28 cellular contexts compared by ENCODE assay signal in genomic region chr12:30145351-30146017, GRCh38.
DNase-seq lines count a peak whose midpoint lies in the region; ATAC-seq, FAIRE-seq and TF ChIP-seq lines count a peak whose summit lies in the region.
"Had no signal": no experiment of that assay in that cellular context is flagged by ENCODE, and none has a peak within 500 bp of the region (broad histone marks: within the 10 kb centered on the region; RNA-seq: fewer than 3 reads in every experiment).

No MANE protein-coding gene starts in this region.

- H3K79me1 ChIP-seq in mesendoderm (ENCODE audit: low read length), result no peaks in the 10 kb centered on the region

- TF ChIP-seq RAD21 in HepG2 (CRISPR knock-in tag; IDR thresholded peaks at IDR 0.05), result no peak

- H3K27ac ChIP-seq in HepG2 (ENCODE audit: extremely low read length, insufficient read depth, low read length), result no peak overlapping the region
- H3K27ac ChIP-seq in right lobe of liver, result no peak overlapping the region
- H3K27ac ChIP-seq in mesendoderm (ENCODE audit: low read depth, low read length), result no peak overlapping the region
- no peak overlapping the region for H3K27ac ChIP-seq in Peyer's patch
- H3K27ac ChIP-seq in OCI-LY7 (ENCODE audit: low read depth, low read length, poor library complexity, severe bottlenecking), result no peak overlapping the region
- H3K27ac ChIP-seq: coronary artery, left ventricle myocardium inferior, SJSA1 had no signal

- H3K9ac ChIP-seq in HepG2 (ENCODE audit: insufficient read depth, low read depth, low read length), result no peak overlapping the region
- peak overlapping the region; percentile 39 for H3K9ac ChIP-seq in adipocyte (ENCODE audit: low read length)
- H3K9ac ChIP-seq in mesendoderm (ENCODE audit: low read length), result no peak overlapping the region

- TF ChIP-seq POLR2A in HepG2 (IDR thresholded peaks at IDR 0.05; ENCODE audit: insufficient read depth in 1 of 2, low read depth in 2 of 2, low read length in 2 of 2), result no peak
- no peak for TF ChIP-seq POLR2A in right lobe of liver (IDR thresholded peaks at IDR 0.05)
- TF ChIP-seq POLR2A in Peyer's patch (IDR thresholded peaks at IDR 0.05), result no peak

- H2AFZ ChIP-seq in HepG2 (ENCODE audit: low read length), result no peak overlapping the region
- no peak overlapping the region for H2AFZ ChIP-seq in OCI-LY7 (ENCODE audit: low read length)

- no peaks in the 10 kb centered on the region for H3K9me2 ChIP-seq in OCI-LY7 (ENCODE audit: insufficient read depth, low read length)

- H3K9me3 Mint-ChIP-seq in activated naive CD4-positive, alpha-beta T cell treated with anti-CD3 and anti-CD28 coated beads, Interleukin-2, amount 10 ng/mL, durations not matched to agents 7 days and 5 days, result peaks cover 9% of the 10 kb centered on the region

- H3K36me3 ChIP-seq in HepG2 (replicated peaks in 1 of 2; ENCODE audit: control insufficient read depth in 1 of 2, insufficient read depth in 2 of 2, low read length in 2 of 2) (no peaks in the 10 kb centered on the region), right lobe of liver (no peaks in the 10 kb centered on the region), adipocyte (ENCODE audit: control insufficient read depth, insufficient read depth, low read length, severe bottlenecking) (no peaks in the 10 kb centered on the region), mesendoderm (ENCODE audit: control insufficient read depth, insufficient read depth, low read length) (no peaks in the 10 kb centered on the region), Peyer's patch (no peaks in the 10 kb centered on the region), OCI-LY7 (ENCODE audit: insufficient read depth, low read length) (no peaks in the 10 kb centered on the region)
- H3K36me3 ChIP-seq: left ventricle myocardium inferior, SJSA1 had no signal

- H4K5ac ChIP-seq in mesendoderm (ENCODE audit: low read length), result no peak overlapping the region

- intact Hi-C loops in HepG2 (cut with micrococcal nuclease; ENCODE audit: unreplicated experiment) (no loop called here), right lobe of liver (cut with DNase I) (no loop called here), left colon (cut with DNase I, micrococcal nuclease) (no loop called here), OCI-LY7 (cut with micrococcal nuclease; ENCODE audit: unreplicated experiment) (no loop called here)

- H3K4me3 Mint-ChIP-seq in activated naive CD4-positive, alpha-beta T cell treated with anti-CD3 and anti-CD28 coated beads, Interleukin-2, amount 10 ng/mL, durations not matched to agents 7 days and 5 days, result no peak overlapping the region
- H3K4me3 Mint-ChIP-seq: naive B cell had no signal

- BruUV-seq in HepG2 (replicated peaks; lab: Mats Ljungman, UMichigan) (no TSS peak), OCI-LY7 (replicated peaks; lab: Mats Ljungman, UMichigan) (no TSS peak)

- H4K20me1 ChIP-seq in HepG2 (ENCODE audit: insufficient read depth, low read length) (no peaks in the 10 kb centered on the region), OCI-LY7 (ENCODE audit: insufficient read depth, low read length) (no peaks in the 10 kb centered on the region)

- no peak overlapping the region for H2AK5ac ChIP-seq in mesendoderm (ENCODE audit: low read length)

- H2BK120ac ChIP-seq in mesendoderm (ENCODE audit: low read depth, low read length), result no peak overlapping the region

- no peaks in the 10 kb centered on the region for H3K9me3 ChIP-seq in HepG2 (ENCODE audit: low read length)
- H3K9me3 ChIP-seq in right lobe of liver, result no peaks in the 10 kb centered on the region
- no peaks in the 10 kb centered on the region for H3K9me3 ChIP-seq in adipocyte (ENCODE audit: control insufficient read depth, low read length)
- H3K9me3 ChIP-seq in Peyer's patch, result no peaks in the 10 kb centered on the region
- no peaks in the 10 kb centered on the region for H3K9me3 ChIP-seq in OCI-LY7 (ENCODE audit: low read length)
- H3K9me3 ChIP-seq: Caco-2, left ventricle myocardium inferior, SJSA1 had no signal

- TF ChIP-seq CTCF in HepG2 (CRISPR knock-in tag; IDR thresholded peaks at IDR 0.05) (no peak), right lobe of liver (IDR thresholded peaks at IDR 0.05) (no peak), Peyer's patch (IDR thresholded peaks at IDR 0.05) (no peak), OCI-LY7 (conservative IDR thresholded peaks at IDR 0.05; ENCODE audit: low read length) (no peak)

- H3K4ac ChIP-seq in mesendoderm (ENCODE audit: low read depth, low read length), result no peak overlapping the region

- H3K4me3 ChIP-seq in HepG2 (replicated peaks in 1 of 3; ENCODE audit: insufficient read depth in 1 of 3, low read depth in 2 of 3, low read length in 3 of 3), result no peak overlapping the region
- H3K4me3 ChIP-seq in right lobe of liver, result no peak overlapping the region
- peak overlapping the region; percentile 38 for H3K4me3 ChIP-seq in adipocyte (ENCODE audit: low read length)
- no peak overlapping the region for H3K4me3 ChIP-seq in mesendoderm (ENCODE audit: low read length)
- no peak overlapping the region for H3K4me3 ChIP-seq in Peyer's patch
- H3K4me3 ChIP-seq in OCI-LY7 (ENCODE audit: low read depth, low read length, poor library complexity, severe bottlenecking), result no peak overlapping the region
- H3K4me3 ChIP-seq: coronary artery, left ventricle myocardium inferior, SJSA1 had no signal

- H2BK5ac ChIP-seq in mesendoderm (ENCODE audit: low read length), result peak overlapping the region; percentile 12

- POLR2A ChIA-PET in HepG2 (lab: Yijun Ruan, JAX) (no interaction called here), OCI-LY7 (lab: Charles Lee) (interaction anchor here (0.6 kb wide), 1 partner anchor 15 kb away, joined by 4 read pairs; no protein-coding TSS in a partner anchor)

- H3K4me2 ChIP-seq in HepG2 (ENCODE audit: low read depth, low read length), result no peak overlapping the region
- H3K4me2 ChIP-seq in mesendoderm (ENCODE audit: low read length), result no peak overlapping the region
- H3K4me2 ChIP-seq in OCI-LY7 (ENCODE audit: low read length), result no peak overlapping the region

- H3K27me3 Mint-ChIP-seq in activated naive CD4-positive, alpha-beta T cell treated with anti-CD3 and anti-CD28 coated beads, Interleukin-2, amount 10 ng/mL, durations not matched to agents 7 days and 5 days, result no peaks in the 10 kb centered on the region
- H3K27me3 Mint-ChIP-seq: naive B cell had no signal

- no peak for FAIRE-seq in HepG2 (lab: Jason Lieb, UNC)
- FAIRE-seq: frontal cortex, GM12891 had no signal

- in situ Hi-C loops in HepG2 (cut with HindIII; ENCODE audit: extremely low pct_ligation_motif_present, low pct_unique_long_range_greater_than_20kb), result loop anchor here (25.0 kb wide), 1 partner anchor 667 kb away; no protein-coding TSS in a partner anchor

- H3K4me1 Mint-ChIP-seq in activated naive CD4-positive, alpha-beta T cell treated with anti-CD3 and anti-CD28 coated beads, Interleukin-2, amount 10 ng/mL, durations not matched to agents 7 days and 5 days, result no peaks in the 10 kb centered on the region
- H3K4me1 Mint-ChIP-seq: naive B cell had no signal

- H3K27ac Mint-ChIP-seq in activated naive CD4-positive, alpha-beta T cell treated with anti-CD3 and anti-CD28 coated beads, Interleukin-2, amount 10 ng/mL, durations not matched to agents 7 days and 5 days, result no peak overlapping the region
- H3K27ac Mint-ChIP-seq: naive B cell had no signal

- CTCF ChIA-PET in HepG2 (lab: Yijun Ruan, JAX; ENCODE audit: low intra/inter-chr PET ratio, low total read pairs), result no interaction called here
- CTCF ChIA-PET in activated naive CD4-positive, alpha-beta T cell treated with anti-CD3 and anti-CD28 coated beads, Interleukin-2, amount 10 ng/mL, durations not matched to agents 7 days and 5 days (lab: Charles Lee), result no interaction called here
- CTCF ChIA-PET in OCI-LY7 (lab: Charles Lee; ENCODE audit: unreplicated experiment), result no interaction called here

- H3K79me2 ChIP-seq in HepG2 (ENCODE audit: insufficient read depth, low read length), result no peaks in the 10 kb centered on the region
- H3K79me2 ChIP-seq in mesendoderm (ENCODE audit: control insufficient read depth, insufficient read depth, low read length), result no peaks in the 10 kb centered on the region
- H3K79me2 ChIP-seq in OCI-LY7 (ENCODE audit: insufficient read depth, low read depth, low read length), result no peaks in the 10 kb centered on the region

- 9% methylated on average over 1 of the region's 1 CpG for WGBS in HepG2 (ENCODE audit: low lambda C conversion rate)
- WGBS in right lobe of liver (ENCODE audit: insufficient coverage, low coverage, low lambda C conversion rate, missing lambda C conversion rate), result 45% methylated on average over 1 of the region's 1 CpG
- no CpG with 5 or more reads among the region's 1 CpG for WGBS in mesendoderm (ENCODE audit: extremely low coverage, insufficient coverage, low lambda C conversion rate)

- no peak overlapping the region for H3K18ac ChIP-seq in mesendoderm (ENCODE audit: low read length)

- H2BK15ac ChIP-seq in mesendoderm (replicated peaks; ENCODE audit: low read depth), result no peak overlapping the region

- TF ChIP-seq EP300 in HepG2 (IDR thresholded peaks at IDR 0.05; ENCODE audit: low read depth in 2 of 2, low read length in 2 of 2) (no peak), HepG2 (CRISPR knock-in tag; IDR thresholded peaks at IDR 0.05; ENCODE audit: borderline replicate concordance) (no peak)

- no peak overlapping the region for H3K56ac ChIP-seq in mesendoderm (ENCODE audit: low read length)

- no peaks in the 10 kb centered on the region for H3K4me1 ChIP-seq in HepG2 (ENCODE audit: insufficient read depth, low read length)
- no peaks in the 10 kb centered on the region for H3K4me1 ChIP-seq in right lobe of liver
- H3K4me1 ChIP-seq in adipocyte (ENCODE audit: control insufficient read depth, insufficient read depth, low read length), result peaks cover 13% of the 10 kb centered on the region
- H3K4me1 ChIP-seq in mesendoderm (ENCODE audit: control insufficient read depth, low read depth, low read length), result peaks cover 3% of the 10 kb centered on the region
- no peaks in the 10 kb centered on the region for H3K4me1 ChIP-seq in Peyer's patch
- no peaks in the 10 kb centered on the region for H3K4me1 ChIP-seq in OCI-LY7 (ENCODE audit: insufficient read depth, low read length, poor library complexity, severe bottlenecking)
- H3K4me1 ChIP-seq: Caco-2, left ventricle myocardium inferior, SJSA1 had no signal

- ATAC-seq in HepG2 (no peak), right lobe of liver (no peak), left colon (no peak)
- ATAC-seq: esophagus mucosa had no signal

- H3K27me3 ChIP-seq in HepG2 (ENCODE audit: control insufficient read depth in 1 of 2, insufficient read depth in 2 of 2, low read length in 2 of 2) (no peaks in the 10 kb centered on the region), right lobe of liver (no peaks in the 10 kb centered on the region), adipocyte (replicated peaks; ENCODE audit: control insufficient read depth, insufficient read depth, low read length) (no peaks in the 10 kb centered on the region), mesendoderm (ENCODE audit: insufficient read depth, low read length, poor library complexity) (no peaks in the 10 kb centered on the region), Peyer's patch (no peaks in the 10 kb centered on the region)
- H3K27me3 ChIP-seq: SJSA1 had no signal

- H4K8ac ChIP-seq in mesendoderm (ENCODE audit: low read depth, low read length), result no peak overlapping the region

- H3K36me3 Mint-ChIP-seq in activated naive CD4-positive, alpha-beta T cell treated with anti-CD3 and anti-CD28 coated beads, Interleukin-2, amount 10 ng/mL, durations not matched to agents 7 days and 5 days, result no peaks in the 10 kb centered on the region
- H3K36me3 Mint-ChIP-seq: naive B cell had no signal

- DNase-seq in HepG2 (ENCODE audit: low spot score), result no peak
- no peak for DNase-seq in right lobe of liver
- DNase-seq in adipocyte (ENCODE audit: low read depth), result peak; percentile 7
- no peak for DNase-seq in mesendoderm
- DNase-seq in left colon, result no peak
- no peak for DNase-seq in Peyer's patch
- DNase-seq in activated naive CD4-positive, alpha-beta T cell treated with anti-CD3 and anti-CD28 coated beads, Interleukin-2, amount 10 ng/mL, durations not matched to agents 7 days and 5 days, result no peak
- DNase-seq in OCI-LY7 (ENCODE audit: low spot score), result no peak
- DNase-seq: activated CD4-positive, alpha-beta T cell treated with anti-CD3 and anti-CD28 coated beads, Interleukin-2, amount 50 U/mL, for 48 hours; activated CD4-positive, CD25-positive, alpha-beta regulatory T cell; activated naive CD4-positive, alpha-beta T cell treated with anti-CD3 and anti-CD28 coated beads, Interleukin-2, amount 50 U/mL, for 16 hours; amygdala; Caco-2; hippocampal formation; Karpas-422; left ventricle myocardium inferior; naive B cell; NCI-H1694; NCI-H2171; NCI-H510A treated with DMSO at 0.1 percent for 48 hours; RPMI8226; stimulated activated CD4-positive, alpha-beta T cell treated with anti-CD3 and anti-CD28 coated beads, Interleukin-2, amount 100 ng/mL, for 48 hours; trophoblast cell had no signal

- no peak overlapping the region for H3K23ac ChIP-seq in mesendoderm (ENCODE audit: low read length)
